Comparison of ENCODE assay signal across 8 cellular contexts in genomic region chr16:81429045-81429521, GRCh38. TPM values are rescaled to one million over a fixed set of nuclear protein-coding genes. Genes with fewer than 3 reads are reported as not detected.
DNase-seq lines count a peak whose midpoint lies in the region; ATAC-seq and TF ChIP-seq lines count a peak whose summit lies in the region.

No MANE protein-coding gene starts in this region.

- intact Hi-C loops in mucosa of descending colon (cut with DNase I, micrococcal nuclease) = no loop called here

- TF ChIP-seq CTCF in GM12865 (IDR thresholded peaks at IDR 0.05; ENCODE audit: insufficient read depth, low read depth, low read length, missing control alignments) (peak; percentile 40), choroid plexus epithelial cell (conservative IDR thresholded peaks at IDR 0.05; ENCODE audit: low read depth, low read length) (peak; percentile 77), mucosa of descending colon (IDR thresholded peaks at IDR 0.05) (no peak)

- H3K4me1 ChIP-seq in mucosa of descending colon (ENCODE audit: low read depth) = no peaks in the 10 kb centered on the region

- no peak overlapping the region for H3K4me3 ChIP-seq in GM12865 (ENCODE audit: low read depth, low read length)
- no peak overlapping the region for H3K4me3 ChIP-seq in choroid plexus epithelial cell (ENCODE audit: low read depth, low read length)
- H3K4me3 ChIP-seq in mucosa of descending colon = no peak overlapping the region

- no peaks in the 10 kb centered on the region for H3K9me3 ChIP-seq in mucosa of descending colon

- no peaks in the 10 kb centered on the region for H3K36me3 ChIP-seq in mucosa of descending colon (ENCODE audit: low read depth)

- DNase-seq in GM12865 (ENCODE audit: low read depth) (peak; percentile 56), NCI-H2171 (lab: John Stamatoyannopoulos, UW) (peak; percentile 96), choroid plexus epithelial cell (ENCODE audit: low read depth) (peak; percentile 66), mucosa of descending colon (peak in 2 of 3 donors; percentile 49 to 70), NCI-H2029 (lab: John Stamatoyannopoulos, UW) (no peak), NCI-H2196 treated with DMSO at 0.1 percent for 48 hours (lab: John Stamatoyannopoulos, UW; ENCODE audit: unreplicated experiment) (no peak)
- DNase-seq in activated CD8-positive, alpha-beta memory T cell treated with anti-CD3 and anti-CD28 coated beads, Interleukin-2, amount 50 U/mL, for 48 hours = no peak

- peak; percentile 64 for ATAC-seq in mucosa of descending colon
- ATAC-seq in HG03159 (IDR thresholded peaks at IDR 0.05; ENCODE audit: unreplicated experiment) = no peak

RNA-seq across cellular contexts. Expression of gene CMIP, which starts 15.5 kb away (rescaled TPM):
- 100 to 1,000 TPM in 1 of 3 donors, 10 to 100 TPM in 2; 73.3 to 127 (median 79.8) TPM for total RNA-seq in mucosa of descending colon

Comparison
In these comparisons a context has a peak if more than half of its experiments do, and no peak if none do; other contexts are left out.
1. DNase-seq: peak in GM12865 (single experiment), NCI-H2171 (single experiment), choroid plexus epithelial cell (single experiment) and mucosa of descending colon (2 of 3); none in NCI-H2029 (single experiment), activated CD8-positive, alpha-beta memory T cell treated with anti-CD3 and anti-CD28 coated beads, Interleukin-2, amount 50 U/mL, for 48 hours (single experiment) and NCI-H2196 treated with DMSO at 0.1 percent for 48 hours (single experiment).